15 cellular contexts compared by ENCODE assay signal in the genomic region with DNA sequence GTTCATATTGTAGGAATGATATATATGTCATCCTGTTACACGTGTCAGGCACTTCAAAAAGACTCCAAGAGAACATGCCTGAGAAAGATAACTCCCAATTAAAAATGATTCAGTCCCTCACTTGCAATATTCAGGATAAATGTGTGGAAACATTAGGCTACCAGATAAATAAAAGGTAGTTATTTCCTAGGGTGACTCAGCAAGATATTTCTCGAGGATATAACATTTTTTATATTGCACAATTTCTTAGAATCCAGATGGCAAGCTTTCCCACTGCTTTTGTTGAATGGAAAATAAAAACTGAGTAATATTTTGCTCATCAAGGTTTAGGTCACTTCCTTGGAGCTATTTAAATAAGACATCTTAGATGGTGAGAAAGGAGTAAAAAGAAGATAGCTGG.
DNase-seq lines count a peak whose midpoint lies in the region; ATAC-seq, FAIRE-seq and TF ChIP-seq lines count a peak whose summit lies in the region.
"Had no signal": no experiment of that assay in that cellular context is flagged by ENCODE, and none has a peak within 500 bp of the region (broad histone marks: within the 10 kb centered on the region; RNA-seq: fewer than 3 reads in every experiment).

No MANE protein-coding gene starts in this region.

- peak overlapping the region; percentile 73 for H3K9ac ChIP-seq in astrocyte (ENCODE audit: low read length)

- DNase-seq in AG08395 (ENCODE audit: low spot score) (peak; percentile 70), HFFc6 (peak; percentile 88), astrocyte (ENCODE audit: low read depth) (peak; percentile 90), germinal center (ENCODE audit: low spot score) (no peak), NCI-H146 treated with DMSO at 0.1 percent for 48 hours (lab: John Stamatoyannopoulos, UW; ENCODE audit: unreplicated experiment) (no peak), adrenal gland (no peak), D721Med (ENCODE audit: insufficient read length, low spot score) (no peak)
- DNase-seq: activated naive CD8-positive, alpha-beta T cell treated with anti-CD3 and anti-CD28 coated beads for 36 hours; Kasumi-1; NCI-H2171; pancreas; stimulated activated naive CD4-positive, alpha-beta T cell had no signal

- no peaks in the 10 kb centered on the region for H3K9me3 Mint-ChIP-seq in HFFc6
- H3K9me3 Mint-ChIP-seq in astrocyte (ENCODE audit: unreplicated experiment) = no peaks in the 10 kb centered on the region
- H3K9me3 Mint-ChIP-seq: activated naive CD8-positive, alpha-beta T cell treated with anti-CD3 and anti-CD28 coated beads for 36 hours; memory B cell had no signal

- H3K4me1 Mint-ChIP-seq in HFFc6 (ENCODE audit: low read depth) (peaks cover 58% of the 10 kb centered on the region), astrocyte (ENCODE audit: low read depth, unreplicated experiment) (peaks cover 18% of the 10 kb centered on the region)
- H3K4me1 Mint-ChIP-seq: memory B cell had no signal

- TF ChIP-seq EP300 in gastroesophageal sphincter (IDR thresholded peaks at IDR 0.05) = no peak

- peak overlapping the region; percentile 90 for H3K27ac Mint-ChIP-seq in HFFc6
- H3K27ac Mint-ChIP-seq in astrocyte (ENCODE audit: unreplicated experiment) = peak overlapping the region; percentile 58
- H3K27ac Mint-ChIP-seq: activated naive CD8-positive, alpha-beta T cell treated with anti-CD3 and anti-CD28 coated beads for 36 hours; memory B cell had no signal

- TF ChIP-seq POLR2A in gastroesophageal sphincter (IDR thresholded peaks at IDR 0.05) (no peak), adrenal gland (IDR thresholded peaks at IDR 0.05) (no peak)

- H3K27me3 Mint-ChIP-seq in HFFc6 (ENCODE audit: insufficient read depth) (no peaks in the 10 kb centered on the region), astrocyte (ENCODE audit: low read depth, unreplicated experiment) (no peaks in the 10 kb centered on the region)

- peak; percentile 76 for FAIRE-seq in astrocyte (lab: Jason Lieb, UNC)
- FAIRE-seq in D721Med (lab: Jason Lieb, UNC) = no peak
- FAIRE-seq: pancreas had no signal

- peak overlapping the region; percentile 65 for H3K4me2 ChIP-seq in astrocyte (ENCODE audit: low read length)

- no peaks in the 10 kb centered on the region for H3K36me3 Mint-ChIP-seq in HFFc6 (ENCODE audit: low read depth)
- H3K36me3 Mint-ChIP-seq in astrocyte (ENCODE audit: low read depth, unreplicated experiment) = peaks cover 2% of the 10 kb centered on the region
- H3K36me3 Mint-ChIP-seq: activated naive CD8-positive, alpha-beta T cell treated with anti-CD3 and anti-CD28 coated beads for 36 hours; memory B cell had no signal

- no peaks in the 10 kb centered on the region for H3K9me3 ChIP-seq in astrocyte (ENCODE audit: insufficient read depth, low read depth, low read length)
- H3K9me3 ChIP-seq in gastroesophageal sphincter = no peaks in the 10 kb centered on the region
- no peaks in the 10 kb centered on the region for H3K9me3 ChIP-seq in adrenal gland (replicated peaks in 1 of 3)
- H3K9me3 ChIP-seq: pancreas had no signal

- H3K27ac ChIP-seq in astrocyte (ENCODE audit: low read depth, low read length) = peak overlapping the region; percentile 95
- no peak overlapping the region for H3K27ac ChIP-seq in gastroesophageal sphincter
- peak overlapping the region in 1 of 5 donors; percentile 35 for H3K27ac ChIP-seq in adrenal gland
- H3K27ac ChIP-seq: pancreas had no signal

- no peaks in the 10 kb centered on the region for H4K20me1 ChIP-seq in astrocyte (ENCODE audit: insufficient read depth, low read length)

- intact Hi-C loops in adrenal gland (cut with DNase I) = loop anchor here in 1 of 2 donors (5.0 kb wide), 1 partner anchor 172 kb away; no protein-coding TSS in a partner anchor

- H3K4me1 ChIP-seq in astrocyte (ENCODE audit: insufficient read depth, low read length) (peaks cover 33% of the 10 kb centered on the region), gastroesophageal sphincter (peaks cover 0 to 8% (median 0%) of the 10 kb centered on the region in 3 donors), adrenal gland (replicated peaks in 1 of 2) (no peaks in the 10 kb centered on the region)
- H3K4me1 ChIP-seq: pancreas had no signal

- H3K4me3 Mint-ChIP-seq in HFFc6 (peak overlapping the region; percentile 61), astrocyte (ENCODE audit: unreplicated experiment) (no peak overlapping the region)
- H3K4me3 Mint-ChIP-seq: activated naive CD8-positive, alpha-beta T cell treated with anti-CD3 and anti-CD28 coated beads for 36 hours; memory B cell had no signal

- H3K36me3 ChIP-seq in astrocyte (ENCODE audit: insufficient read depth, low read length) (no peaks in the 10 kb centered on the region), gastroesophageal sphincter (no peaks in the 10 kb centered on the region), adrenal gland (replicated peaks in 1 of 2) (no peaks in the 10 kb centered on the region)
- H3K36me3 ChIP-seq: pancreas had no signal

- H3K27me3 ChIP-seq in astrocyte (ENCODE audit: insufficient read depth, low read length) (no peaks in the 10 kb centered on the region), gastroesophageal sphincter (no peaks in the 10 kb centered on the region), adrenal gland (no peaks in the 10 kb centered on the region)
- H3K27me3 ChIP-seq: pancreas had no signal

- H3K79me2 ChIP-seq in astrocyte (ENCODE audit: insufficient read depth, low read length) = no peaks in the 10 kb centered on the region

- peak; percentile 71 for ATAC-seq in gastroesophageal sphincter
- ATAC-seq: Panc1 had no signal

- peak overlapping the region; percentile 28 for H2AFZ ChIP-seq in astrocyte (ENCODE audit: low read depth, low read length)

- WGBS in gastroesophageal sphincter (ENCODE audit: low coverage in 1 of 2), 2 donors = 21 to 31% methylated on average over 2 of the region's 2 CpGs
- WGBS in adrenal gland, 4 donors = 22 to 39% (median 31%) methylated on average over 2 of the region's 2 CpGs

- no peak overlapping the region for H3K4me3 ChIP-seq in astrocyte (ENCODE audit: insufficient read depth, low read depth, low read length)
- no peak overlapping the region for H3K4me3 ChIP-seq in gastroesophageal sphincter
- H3K4me3 ChIP-seq in adrenal gland = no peak overlapping the region
- H3K4me3 ChIP-seq: pancreas had no signal

- no peak for TF ChIP-seq CTCF in HFFc6 (IDR thresholded peaks at IDR 0.05)
- no peak for TF ChIP-seq CTCF in astrocyte (IDR thresholded peaks at IDR 0.05; ENCODE audit: insufficient read depth, low read depth, low read length)
- no peak for TF ChIP-seq CTCF in gastroesophageal sphincter (IDR thresholded peaks at IDR 0.05)
- no peak for TF ChIP-seq CTCF in adrenal gland (IDR thresholded peaks at IDR 0.05)
- no peak for TF ChIP-seq CTCF in D721Med (IDR thresholded peaks at IDR 0.05; ENCODE audit: insufficient read depth, missing control alignments)

Comparison
In these comparisons a context has a peak if more than half of its experiments do, and no peak if none do; other contexts are left out.
1. DNase-seq: peak in AG08395 (single experiment), HFFc6 (single experiment) and astrocyte (single experiment); none in germinal center (single experiment), NCI-H146 treated with DMSO at 0.1 percent for 48 hours (single experiment), adrenal gland (0 of 7) and D721Med (single experiment).